ENCODE assay signal across 8 cellular contexts in genomic region chr1:241848680-241849344, GRCh38. TPM values are rescaled to one million over a fixed set of nuclear protein-coding genes. Genes with fewer than 3 reads are reported as not detected.
A peak's percentile ranks its signal among the peaks of the same experiment; 100 is the strongest.
DNase-seq lines count a peak whose midpoint lies in the region; ATAC-seq and TF ChIP-seq lines count a peak whose summit lies in the region.

No MANE protein-coding gene starts in this region.

- peak overlapping the region; percentile 99 for H3K27ac Mint-ChIP-seq in activated T-cell treated with anti-CD3 and anti-CD28 coated beads, Interleukin-2, amount 50 U/mL, for 72 hours

- H3K27me3 Mint-ChIP-seq in activated T-cell treated with anti-CD3 and anti-CD28 coated beads, Interleukin-2, amount 50 U/mL, for 72 hours (ENCODE audit: low read depth): no peaks in the 10 kb centered on the region

- TF ChIP-seq CTCF in stomach (IDR thresholded peaks at IDR 0.05) (no peak), GM10266 (IDR thresholded peaks at IDR 0.05; ENCODE audit: control insufficient read depth, insufficient read depth, low read depth, missing control alignments) (no peak)

- WGBS in esophagus, 2 donors: 6 to 8% methylated on average over 13 of the region's 13 CpGs
- WGBS in stomach, 5 donors: 4 to 5% (median 5%) methylated on average over 13 of the region's 13 CpGs

- H3K27me3 ChIP-seq in NT2/D1 (ENCODE audit: insufficient read depth, insufficient read length) (no peaks in the 10 kb centered on the region), esophagus (ENCODE audit: control insufficient read depth in 1 of 2, insufficient read depth in 2 of 2, low read length in 2 of 2) (no peaks in the 10 kb centered on the region), stomach (no peaks in the 10 kb centered on the region)

- no peak overlapping the region for H3K27ac ChIP-seq in esophagus (ENCODE audit: low read depth in 2 of 2, low read length in 1 of 2)
- peak overlapping the region in 1 of 5 donors; percentile 95 for H3K27ac ChIP-seq in stomach

- intact Hi-C loops in stomach (cut with DNase I; ENCODE audit: low total_unique reads): no loop called here

- H3K4me3 Mint-ChIP-seq in activated T-cell treated with anti-CD3 and anti-CD28 coated beads, Interleukin-2, amount 50 U/mL, for 72 hours: peak overlapping the region; percentile 95 to 99

- no peak for TF ChIP-seq EP300 in stomach (IDR thresholded peaks at IDR 0.05)

- H3K4me1 ChIP-seq in NT2/D1 (ENCODE audit: insufficient read depth, insufficient read length) (no peaks in the 10 kb centered on the region), esophagus (ENCODE audit: control insufficient read depth in 2 of 2, insufficient read depth in 2 of 2, low read length in 1 of 2) (peaks cover 5 to 6% of the 10 kb centered on the region in 2 donors), stomach (peaks cover 9 to 20% (median 15%) of the 10 kb centered on the region in 4 donors)

- no peaks in the 10 kb centered on the region for H3K9me3 Mint-ChIP-seq in activated T-cell treated with anti-CD3 and anti-CD28 coated beads, Interleukin-2, amount 50 U/mL, for 72 hours

- TF ChIP-seq POLR2A in stomach (IDR thresholded peaks at IDR 0.05): no peak

- ATAC-seq in activated T-cell treated with anti-CD3 and anti-CD28 coated beads, Interleukin-2, amount 50 U/mL, for 72 hours (replicated peaks in 1 of 2): no peak

- no peak for DNase-seq in activated T-cell treated with anti-CD3 and anti-CD28 coated beads, Interleukin-2, amount 50 U/mL, for 72 hours
- no peak for DNase-seq in activated T-cell treated with anti-CD3 and anti-CD28 coated beads, Interleukin-2, amount 50 U/mL, for 1 hour
- DNase-seq in NT2/D1 (ENCODE audit: low read depth, low spot score) (no peak), stomach (no peak), DMS153 treated with DMSO at 0.1 percent for 48 hours (lab: John Stamatoyannopoulos, UW; ENCODE audit: unreplicated experiment) (no peak), midbrain (lab: John Stamatoyannopoulos, UW) (no peak), GM10266 (ENCODE audit: extremely low spot score) (no peak)

- H3K9ac ChIP-seq in NT2/D1 (ENCODE audit: insufficient read length, low read depth): peak overlapping the region; percentile 96

- H3K36me3 ChIP-seq in NT2/D1 (ENCODE audit: insufficient read depth, insufficient read length, low read length): peaks cover 51% of the 10 kb centered on the region
- H3K36me3 ChIP-seq in esophagus (ENCODE audit: control insufficient read depth in 2 of 2, insufficient read depth in 2 of 2, low read length in 1 of 2): no peaks in the 10 kb centered on the region
- no peaks in the 10 kb centered on the region for H3K36me3 ChIP-seq in stomach

- peaks cover 26% of the 10 kb centered on the region for H3K4me1 Mint-ChIP-seq in activated T-cell treated with anti-CD3 and anti-CD28 coated beads, Interleukin-2, amount 50 U/mL, for 72 hours (ENCODE audit: low read depth)

- H3K9me3 ChIP-seq in NT2/D1 (ENCODE audit: insufficient read depth, low read length) (no peaks in the 10 kb centered on the region), esophagus (ENCODE audit: control insufficient read depth in 2 of 2, insufficient read depth in 1 of 2, low read depth in 1 of 2, low read length in 1 of 2) (no peaks in the 10 kb centered on the region), stomach (no peaks in the 10 kb centered on the region)

- H3K4me3 ChIP-seq in NT2/D1 (ENCODE audit: insufficient read length, low read depth): peak overlapping the region; percentile 97
- peak overlapping the region; percentile 86 to 99 for H3K4me3 ChIP-seq in esophagus (ENCODE audit: low read depth in 1 of 2, low read length in 2 of 2)
- peak overlapping the region in 3 of 4 donors; percentile 60 to 71 (median 64) for H3K4me3 ChIP-seq in stomach

- H3K36me3 Mint-ChIP-seq in activated T-cell treated with anti-CD3 and anti-CD28 coated beads, Interleukin-2, amount 50 U/mL, for 72 hours (ENCODE audit: insufficient read depth in 2 of 2): peaks cover 15 to 25% of the 10 kb centered on the region in 2 donors

RNA-seq across cellular contexts. Expression of gene EXO1, which starts 0.8 kb away (rescaled TPM):
- total RNA-seq in activated T-cell treated with anti-CD3 and anti-CD28 coated beads, Interleukin-2, amount 50 U/mL, for 72 hours: 10 to 100 TPM; 42.1 to 56.2 TPM
- polyA plus RNA-seq in esophagus: 1 to 10 TPM; 1.2 to 2.7 TPM
- total RNA-seq in stomach: 10 to 100 TPM in 1 of 5 donors, 1 to 10 TPM in 2, under 1 TPM in 1, not detected in 1; 0.89 to 19.3 (median 3.5) TPM
- 1 to 10 TPM in 1 of 3 donors, under 1 TPM in 1, not detected in 1; 0.93 to 1.0 TPM for polyA plus RNA-seq in stomach
